In the genomic region with DNA sequence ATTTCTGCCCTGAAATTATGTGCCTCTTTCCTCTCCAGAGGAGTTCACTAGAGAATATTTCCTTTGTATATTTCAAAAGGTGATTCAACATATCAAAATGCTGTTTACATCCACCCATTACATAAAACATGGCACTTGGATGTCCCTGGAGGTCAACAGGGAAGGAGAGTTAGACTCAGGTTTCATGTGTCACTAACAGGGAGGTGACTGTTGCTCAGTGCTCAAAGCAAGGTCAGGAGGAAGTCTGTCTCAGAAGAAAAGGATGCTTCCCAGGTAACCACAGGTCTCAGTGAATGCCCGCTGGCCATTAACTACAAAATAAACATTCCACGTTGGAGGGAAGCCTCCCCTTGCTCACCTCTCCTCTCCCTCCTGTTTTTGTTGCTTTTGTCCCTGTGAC, we compare ENCODE assay signal across 1 cellular context.
TF ChIP-seq lines count a peak whose summit lies in the region.

No MANE protein-coding gene starts in this region.

TF ChIP-seq in IMR-90, 13 proteins besides CTCF, POLR2A, EP300 and RAD21:
- no peak for TF ChIP-seq FOS (IDR thresholded peaks at IDR 0.05; ENCODE audit: low read depth, low read length)
- no peak for TF ChIP-seq CEBPB (IDR thresholded peaks at IDR 0.05; ENCODE audit: low read depth, low read length)
- TF ChIP-seq RFX5 (IDR thresholded peaks at IDR 0.05; ENCODE audit: low read depth, low read length) = no peak
- TF ChIP-seq, protein P1, sequence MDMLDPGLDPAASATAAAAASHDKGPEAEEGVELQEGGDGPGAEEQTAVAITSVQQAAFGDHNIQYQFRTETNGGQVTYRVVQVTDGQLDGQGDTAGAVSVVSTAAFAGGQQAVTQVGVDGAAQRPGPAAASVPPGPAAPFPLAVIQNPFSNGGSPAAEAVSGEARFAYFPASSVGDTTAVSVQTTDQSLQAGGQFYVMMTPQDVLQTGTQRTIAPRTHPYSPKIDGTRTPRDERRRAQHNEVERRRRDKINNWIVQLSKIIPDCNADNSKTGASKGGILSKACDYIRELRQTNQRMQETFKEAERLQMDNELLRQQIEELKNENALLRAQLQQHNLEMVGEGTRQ (IDR thresholded peaks at IDR 0.05; ENCODE audit: low read depth, low read length) = no peak
- TF ChIP-seq MAZ (IDR thresholded peaks at IDR 0.05; ENCODE audit: borderline replicate concordance, low read depth, low read length) = no peak
- TF ChIP-seq NFE2L2 (IDR thresholded peaks at IDR 0.05; ENCODE audit: low read depth, low read length) = no peak
- no peak for TF ChIP-seq SMC3 (IDR thresholded peaks at IDR 0.05; ENCODE audit: low read depth, low read length)
- no peak for TF ChIP-seq BHLHE40 (IDR thresholded peaks at IDR 0.05; ENCODE audit: low read depth, low read length)
- no peak for TF ChIP-seq CHD1 (IDR thresholded peaks at IDR 0.05; ENCODE audit: low read depth, low read length)
- no peak for TF ChIP-seq RCOR1 (IDR thresholded peaks at IDR 0.05; ENCODE audit: insufficient replicate concordance, low read length)
- no peak for TF ChIP-seq MXI1 (IDR thresholded peaks at IDR 0.05; ENCODE audit: borderline replicate concordance, low read depth, low read length)
- TF ChIP-seq MAFK (IDR thresholded peaks at IDR 0.05; ENCODE audit: low read depth, low read length) = no peak
- TF ChIP-seq, protein P2, sequence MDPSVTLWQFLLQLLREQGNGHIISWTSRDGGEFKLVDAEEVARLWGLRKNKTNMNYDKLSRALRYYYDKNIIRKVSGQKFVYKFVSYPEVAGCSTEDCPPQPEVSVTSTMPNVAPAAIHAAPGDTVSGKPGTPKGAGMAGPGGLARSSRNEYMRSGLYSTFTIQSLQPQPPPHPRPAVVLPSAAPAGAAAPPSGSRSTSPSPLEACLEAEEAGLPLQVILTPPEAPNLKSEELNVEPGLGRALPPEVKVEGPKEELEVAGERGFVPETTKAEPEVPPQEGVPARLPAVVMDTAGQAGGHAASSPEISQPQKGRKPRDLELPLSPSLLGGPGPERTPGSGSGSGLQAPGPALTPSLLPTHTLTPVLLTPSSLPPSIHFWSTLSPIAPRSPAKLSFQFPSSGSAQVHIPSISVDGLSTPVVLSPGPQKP (IDR thresholded peaks at IDR 0.05; ENCODE audit: borderline replicate concordance, low read depth, low read length) = no peak
